8 cellular contexts compared by ENCODE assay signal in the genomic region with DNA sequence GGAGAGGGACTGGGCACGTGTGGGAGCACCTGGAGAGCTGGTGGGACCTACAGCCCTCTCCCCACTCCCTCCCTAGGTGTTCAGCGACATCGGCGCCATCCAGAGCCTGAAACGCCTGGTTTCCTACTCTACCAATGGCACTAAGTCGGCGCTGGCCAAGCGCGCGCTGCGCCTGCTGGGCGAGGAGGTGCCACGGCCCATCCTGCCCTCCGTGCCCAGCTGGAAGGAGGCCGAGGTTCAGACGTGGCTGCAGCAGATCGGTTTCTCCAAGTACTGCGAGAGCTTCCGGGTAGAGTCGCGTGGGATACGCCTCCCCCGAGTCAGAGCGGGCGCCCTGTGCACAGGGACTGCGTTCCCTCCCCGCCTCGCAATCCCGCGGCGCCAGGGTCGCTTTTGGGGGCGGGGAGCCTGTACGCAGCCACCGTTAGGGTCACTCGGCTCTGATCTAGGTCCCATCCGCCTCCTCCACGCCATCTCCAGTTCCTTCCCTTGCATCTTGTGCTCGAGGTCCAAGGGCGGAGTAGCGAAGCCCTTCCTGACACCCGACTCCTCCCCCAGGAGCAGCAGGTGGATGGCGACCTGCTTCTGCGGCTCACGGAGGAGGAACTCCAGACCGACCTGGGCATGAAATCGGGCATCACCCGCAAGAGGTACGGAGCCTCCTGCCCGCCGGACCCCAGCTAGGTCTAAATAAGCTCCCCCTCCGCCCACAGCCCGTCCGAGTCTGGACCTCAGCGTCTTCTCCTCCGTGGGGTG. TPM values are rescaled to one million over a fixed set of nuclear protein-coding genes. Genes with fewer than 3 reads are reported as not detected.
DNase-seq lines count a peak whose midpoint lies in the region; ATAC-seq and TF ChIP-seq lines count a peak whose summit lies in the region.

No MANE protein-coding gene starts in this region.

- no peak overlapping the region for H3K27ac ChIP-seq in ascending aorta

- intact Hi-C loops in ascending aorta (cut with DNase I) (no loop called here), lower leg skin (cut with DNase I; ENCODE audit: low total_unique reads) (no loop called here)

- H3K36me3 ChIP-seq in ascending aorta = peaks cover 27 to 29% of the 10 kb centered on the region in 2 donors

- no peak for TF ChIP-seq POLR2A in lower leg skin (IDR thresholded peaks at IDR 0.05)

- ATAC-seq in HG02981 (IDR thresholded peaks at IDR 0.05; ENCODE audit: unreplicated experiment) (peak; percentile 73), HG03108 (IDR thresholded peaks at IDR 0.05; ENCODE audit: unreplicated experiment) (no peak), GM21515 (IDR thresholded peaks at IDR 0.05; ENCODE audit: unreplicated experiment) (no peak)

- WGBS in lower leg skin, 2 donors = 8 to 12% methylated on average over 42 to 54 of the region's 56 CpGs

- DNase-seq in GM03348 (ENCODE audit: low spot score) (peak; percentile 69), SW480 (ENCODE audit: low spot score) (peak; percentile 69), ascending aorta (ENCODE audit: low spot score in 2 of 2) (peak in 1 of 2 donors; percentile 12), lower leg skin (ENCODE audit: low spot score in 2 of 2) (peak; percentile 58 to 93)
- peak; percentile 30 for DNase-seq in stimulated activated CD8-positive, alpha-beta memory T cell treated with anti-CD3 and anti-CD28 coated beads, Interleukin-15, amount 100 ng/mL, for 1 hour (ENCODE audit: low read depth)

- peak overlapping the region; percentile 27 to 60 for H3K4me3 ChIP-seq in ascending aorta
- H3K4me3 ChIP-seq in lower leg skin (ENCODE audit: low read depth, poor library complexity, severe bottlenecking) = peak overlapping the region; percentile 44

- H3K27me3 ChIP-seq in ascending aorta = no peaks in the 10 kb centered on the region

- H3K4me1 ChIP-seq in ascending aorta = no peaks in the 10 kb centered on the region

- TF ChIP-seq CTCF in ascending aorta (IDR thresholded peaks at IDR 0.05) = no peak
- TF ChIP-seq CTCF in lower leg skin (IDR thresholded peaks at IDR 0.05) = no peak

- no peaks in the 10 kb centered on the region for H3K9me3 ChIP-seq in ascending aorta

RNA-seq across cellular contexts. Expression of a gene that starts 13.0 kb away (rescaled TPM):
- 121 TPM for total RNA-seq in ascending aorta
- total RNA-seq in lower leg skin = 10 to 100 TPM in 3 of 4 donors, 1 to 10 TPM in 1; 4.0 to 15.4 (median 12.1) TPM

RNA-seq across cellular contexts. Expression of a gene that starts 14.4 kb away (rescaled TPM):
- total RNA-seq in ascending aorta (7.5 TPM), lower leg skin (under 1 TPM in 1 of 4 donors, not detected in 3; 0.10 TPM)

RNA-seq across cellular contexts. Expression of a gene that starts 19.5 kb away (rescaled TPM):
- not detected for total RNA-seq in ascending aorta
- total RNA-seq in lower leg skin = not detected

RNA-seq across cellular contexts. Expression of a gene that starts 21.6 kb away (rescaled TPM):
- total RNA-seq in ascending aorta (9.7 TPM), lower leg skin (10 to 100 TPM in 1 of 4 donors, 1 to 10 TPM in 2, under 1 TPM in 1; 0.89 to 11.5 (median 4.5) TPM)

RNA-seq across cellular contexts. Expression of a gene that starts 27.1 kb away (rescaled TPM):
- 82.2 TPM for total RNA-seq in ascending aorta
- 10 to 100 TPM; 52.1 to 90.2 (median 73.7) TPM for total RNA-seq in lower leg skin
